8 cellular contexts compared by ENCODE assay signal in genomic region chr16:56606688-56607618, GRCh38. TPM values are rescaled to one million over a fixed set of nuclear protein-coding genes. Genes with fewer than 3 reads are reported as not detected.
A peak's percentile ranks its signal among the peaks of the same experiment; 100 is the strongest.
DNase-seq lines count a peak whose midpoint lies in the region; TF ChIP-seq lines count a peak whose summit lies in the region.

No MANE protein-coding gene starts in this region.

- H3K9ac ChIP-seq in BLaER1: no peak overlapping the region
- peak overlapping the region; percentile 4 to 72 for H3K9ac ChIP-seq in liver (ENCODE audit: low read depth in 1 of 2, low read length in 2 of 2)

- DNase-seq in NCI-H2029 (lab: John Stamatoyannopoulos, UW) (peak; percentile 35), caudate nucleus (lab: John Stamatoyannopoulos, UW) (peak in 1 of 61 donors; percentile 43), LoVo (ENCODE audit: low spot score) (no peak), GM20000 (ENCODE audit: low spot score) (no peak)
- no peak for DNase-seq in activated CD4-positive, alpha-beta T cell treated with anti-CD3 and anti-CD28 coated beads for 48 hours

- TF ChIP-seq RAD21 in liver (IDR thresholded peaks at IDR 0.05): no peak

- no peak overlapping the region for H3K4me3 ChIP-seq in BLaER1
- peak overlapping the region in 1 of 3 donors; percentile 12 for H3K4me3 ChIP-seq in liver (ENCODE audit: low read depth in 1 of 3, low read length in 3 of 3)

- H3K27me3 ChIP-seq in BLaER1 (no peaks in the 10 kb centered on the region), liver (ENCODE audit: control insufficient read depth in 4 of 4, insufficient read depth in 4 of 4, low read length in 3 of 4) (no peaks in the 10 kb centered on the region)

- H3K36me3 ChIP-seq in BLaER1 (no peaks in the 10 kb centered on the region), liver (ENCODE audit: control insufficient read depth in 4 of 4, insufficient read depth in 3 of 4, low read depth in 1 of 4, low read length in 3 of 4) (no peaks in the 10 kb centered on the region)

- H3K4me2 ChIP-seq in BLaER1: peak overlapping the region; percentile 100

- 16% methylated on average over 21 of the region's 21 CpGs for WGBS in liver

- TF ChIP-seq CTCF in liver (IDR thresholded peaks at IDR 0.05; ENCODE audit: low read depth, low read length, missing input control) (no peak), GM20000 (IDR thresholded peaks at IDR 0.05; ENCODE audit: extremely low read depth, missing control alignments) (no peak)

- H3K27ac ChIP-seq in BLaER1 (no peak overlapping the region), caudate nucleus (ENCODE audit: low read depth, low read length) (peak overlapping the region; percentile 98), liver (ENCODE audit: low read depth in 1 of 2, low read length in 2 of 2) (peak overlapping the region; percentile 98 to 99), temporal lobe (ENCODE audit: low read depth, low read length) (peak overlapping the region; percentile 95)

- peaks cover 47% of the 10 kb centered on the region for H3K4me1 ChIP-seq in BLaER1
- peaks cover 6 to 37% (median 12%) of the 10 kb centered on the region in 4 donors for H3K4me1 ChIP-seq in liver (ENCODE audit: control insufficient read depth in 4 of 4, insufficient read depth in 4 of 4, low read length in 3 of 4)

- H4K20me1 ChIP-seq in BLaER1: no peaks in the 10 kb centered on the region

- no peaks in the 10 kb centered on the region for H3K9me3 ChIP-seq in BLaER1
- no peaks in the 10 kb centered on the region for H3K9me3 ChIP-seq in liver (ENCODE audit: control insufficient read depth in 4 of 4, low read length in 3 of 4)

TF ChIP-seq in liver, 16 proteins besides CTCF, POLR2A, EP300 and RAD21:
- TF ChIP-seq REST (IDR thresholded peaks at IDR 0.05) (no peak), HNF4G (IDR thresholded peaks at IDR 0.05) (peak; percentile 47), ATF3 (IDR thresholded peaks at IDR 0.05) (peak; percentile 44), FOXA1 (IDR thresholded peaks at IDR 0.05) (peak; percentile 12), TAF1 (conservative IDR thresholded peaks at IDR 0.05) (peak; percentile 55), YY1 (IDR thresholded peaks at IDR 0.05) (peak; percentile 80), SP1 (IDR thresholded peaks at IDR 0.05) (peak; percentile 95), JUND (IDR thresholded peaks at IDR 0.05) (peak; percentile 54 to 56), HNF4A (conservative IDR thresholded peaks at IDR 0.05) (peak; percentile 68 to 74), MAX (IDR thresholded peaks at IDR 0.05) (peak; percentile 84), GABPA (IDR thresholded peaks at IDR 0.05 in 1 of 2, conservative IDR thresholded peaks at IDR 0.05 in 1 of 2) (peak; percentile 75 to 83), FOXA2 (IDR thresholded peaks at IDR 0.05) (peak; percentile 2), NR2F2 (IDR thresholded peaks at IDR 0.05) (peak; percentile 96), RXRA (IDR thresholded peaks at IDR 0.05) (peak; percentile 89 to 90), EGR1 (IDR thresholded peaks at IDR 0.05; ENCODE audit: low read depth in 2 of 2) (peak; percentile 72 to 96)
- TF ChIP-seq, protein P1, sequence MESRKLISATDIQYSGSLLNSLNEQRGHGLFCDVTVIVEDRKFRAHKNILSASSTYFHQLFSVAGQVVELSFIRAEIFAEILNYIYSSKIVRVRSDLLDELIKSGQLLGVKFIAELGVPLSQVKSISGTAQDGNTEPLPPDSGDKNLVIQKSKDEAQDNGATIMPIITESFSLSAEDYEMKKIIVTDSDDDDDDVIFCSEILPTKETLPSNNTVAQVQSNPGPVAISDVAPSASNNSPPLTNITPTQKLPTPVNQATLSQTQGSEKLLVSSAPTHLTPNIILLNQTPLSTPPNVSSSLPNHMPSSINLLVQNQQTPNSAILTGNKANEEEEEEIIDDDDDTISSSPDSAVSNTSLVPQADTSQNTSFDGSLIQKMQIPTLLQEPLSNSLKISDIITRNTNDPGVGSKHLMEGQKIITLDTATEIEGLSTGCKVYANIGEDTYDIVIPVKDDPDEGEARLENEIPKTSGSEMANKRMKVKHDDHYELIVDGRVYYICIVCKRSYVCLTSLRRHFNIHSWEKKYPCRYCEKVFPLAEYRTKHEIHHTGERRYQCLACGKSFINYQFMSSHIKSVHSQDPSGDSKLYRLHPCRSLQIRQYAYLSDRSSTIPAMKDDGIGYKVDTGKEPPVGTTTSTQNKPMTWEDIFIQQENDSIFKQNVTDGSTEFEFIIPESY (IDR thresholded peaks at IDR 0.05): no peak

RNA-seq across cellular contexts. Expression of gene MT2A, which starts 1.4 kb away (rescaled TPM):
- total RNA-seq in liver: 100 to 1,000 TPM in 1 of 2 donors, 10 to 100 TPM in 1; 45.8 to 387 TPM
- 1,000 to 10,000 TPM; 4,079 to 5,206 TPM for polyA plus RNA-seq in liver
- 4.2 TPM for total RNA-seq in temporal lobe

RNA-seq across cellular contexts. Expression of gene MT3, which starts 17.6 kb away (rescaled TPM):
- total RNA-seq in liver (not detected), temporal lobe (12.8 TPM)
- not detected for polyA plus RNA-seq in liver

RNA-seq across cellular contexts. Expression of gene MT1E, which starts 18.6 kb away (rescaled TPM):
- total RNA-seq in liver: 1,000 to 10,000 TPM in 1 of 2 donors, 100 to 1,000 TPM in 1; 206 to 1,831 TPM
- polyA plus RNA-seq in liver: 1,000 to 10,000 TPM in 1 of 2 donors, 100 to 1,000 TPM in 1; 336 to 1,280 TPM
- total RNA-seq in temporal lobe: 5.4 TPM

RNA-seq across cellular contexts. Expression of gene MT1M, which starts 25.5 kb away (rescaled TPM):
- total RNA-seq in liver (100 to 1,000 TPM in 1 of 2 donors, 10 to 100 TPM in 1; 20.4 to 159 TPM), temporal lobe (0.74 TPM)
- 100 to 1,000 TPM; 229 to 343 TPM for polyA plus RNA-seq in liver

RNA-seq across cellular contexts. Expression of gene MT1A, which starts 31.5 kb away (rescaled TPM):
- 10 to 100 TPM; 10.1 to 21.9 TPM for total RNA-seq in liver
- 100 to 1,000 TPM; 127 to 511 TPM for polyA plus RNA-seq in liver
- total RNA-seq in temporal lobe: not detected

Comparison
In these comparisons a context has a peak if more than half of its experiments do, and no peak if none do; other contexts are left out.
1. RNA of gene MT3, which starts 17.6 kb away (total RNA-seq): 12.8 TPM in temporal lobe (single experiment); not detected in liver; every median in the first group is over 10 times any median in the second.
2. RNA of gene MT1E, which starts 18.6 kb away (total RNA-seq): 206 to 1,831 TPM in liver; 5.4 TPM in temporal lobe (single experiment); every median in the first group is over 10 times any median in the second.